ENCODE assay signal across 1 cellular context in genomic region chr1:27522148-27522859, GRCh38.
A peak's percentile ranks its signal among the peaks of the same experiment; 100 is the strongest.
TF ChIP-seq lines count a peak whose summit lies in the region.

No MANE protein-coding gene starts in this region.

TF ChIP-seq in HepG2, 621 proteins besides CTCF, POLR2A, EP300 and RAD21 (continued from another document and continues in another):
- TF ChIP-seq ZNF407 (CRISPR knock-in tag; IDR thresholded peaks at IDR 0.05; ENCODE audit: not compliant biosample characterization) (no peak), ZNF432 (CRISPR knock-in tag; IDR thresholded peaks at IDR 0.05; ENCODE audit: borderline replicate concordance) (no peak), ZNF616 (CRISPR knock-in tag; IDR thresholded peaks at IDR 0.05; ENCODE audit: low read depth) (no peak), CREB3 (CRISPR knock-in tag; IDR thresholded peaks at IDR 0.05) (no peak), PPARG (CRISPR knock-in tag; conservative IDR thresholded peaks at IDR 0.05) (no peak), SNAPC4 (CRISPR knock-in tag; IDR thresholded peaks at IDR 0.05) (no peak), BRD4 (CRISPR knock-in tag; IDR thresholded peaks at IDR 0.05) (no peak), HNF1B (CRISPR knock-in tag; IDR thresholded peaks at IDR 0.05) (no peak), ZNF337 (CRISPR knock-in tag; IDR thresholded peaks at IDR 0.05; ENCODE audit: borderline replicate concordance, low read depth) (no peak), NAIF1 (CRISPR knock-in tag; IDR thresholded peaks at IDR 0.05; ENCODE audit: borderline replicate concordance) (no peak), ZSCAN25 (CRISPR knock-in tag; IDR thresholded peaks at IDR 0.05) (peak; percentile 58; the same call in 1 of the 2 replicates), ATF7 (IDR thresholded peaks at IDR 0.05) (no peak), ATF7 (CRISPR knock-in tag; IDR thresholded peaks at IDR 0.05) (peak; percentile 69), ZNF136 (CRISPR knock-in tag; IDR thresholded peaks at IDR 0.05; ENCODE audit: low read depth) (no peak), MAFK (conservative IDR thresholded peaks at IDR 0.05 in 1 of 2, IDR thresholded peaks at IDR 0.05 in 1 of 2; ENCODE audit: low read length in 2 of 2) (no peak), ZNF280B (CRISPR knock-in tag; IDR thresholded peaks at IDR 0.05; ENCODE audit: borderline replicate concordance) (no peak), MBNL3 (CRISPR knock-in tag; conservative IDR thresholded peaks at IDR 0.05) (no peak), ZZZ3 (CRISPR knock-in tag; IDR thresholded peaks at IDR 0.05; ENCODE audit: borderline replicate concordance) (no peak), ZNF460 (CRISPR knock-in tag; IDR thresholded peaks at IDR 0.05; ENCODE audit: borderline replicate concordance) (no peak), ZNF879 (CRISPR knock-in tag; IDR thresholded peaks at IDR 0.05) (no peak), ZNF101 (CRISPR knock-in tag; IDR thresholded peaks at IDR 0.05; ENCODE audit: borderline replicate concordance, low read depth) (no peak), PHF5A (CRISPR knock-in tag; IDR thresholded peaks at IDR 0.05; ENCODE audit: low read depth, unreplicated experiment) (no peak), MEIS1 (CRISPR knock-in tag; IDR thresholded peaks at IDR 0.05; ENCODE audit: borderline replicate concordance) (0 out of 2 replicates have a peak, but pooled peaks have one; percentile 56), ZBTB43 (CRISPR knock-in tag; conservative IDR thresholded peaks at IDR 0.05) (no peak), ZNF558 (CRISPR knock-in tag; IDR thresholded peaks at IDR 0.05; ENCODE audit: borderline replicate concordance) (no peak), MAZ (IDR thresholded peaks at IDR 0.05; ENCODE audit: borderline replicate concordance, low read depth, low read length) (no peak), MAZ (CRISPR knock-in tag; IDR thresholded peaks at IDR 0.05; ENCODE audit: low read depth) (no peak; the same call in 1 of the 2 replicates), MBD4 (IDR thresholded peaks at IDR 0.05; ENCODE audit: borderline replicate concordance, low read length) (no peak)
- TF ChIP-seq, protein P1, sequence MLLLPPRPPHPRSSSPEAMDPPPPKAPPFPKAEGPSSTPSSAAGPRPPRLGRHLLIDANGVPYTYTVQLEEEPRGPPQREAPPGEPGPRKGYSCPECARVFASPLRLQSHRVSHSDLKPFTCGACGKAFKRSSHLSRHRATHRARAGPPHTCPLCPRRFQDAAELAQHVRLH (CRISPR knock-in tag; IDR thresholded peaks at IDR 0.05; ENCODE audit: borderline replicate concordance, low read depth) = no peak
- TF ChIP-seq, protein P2, sequence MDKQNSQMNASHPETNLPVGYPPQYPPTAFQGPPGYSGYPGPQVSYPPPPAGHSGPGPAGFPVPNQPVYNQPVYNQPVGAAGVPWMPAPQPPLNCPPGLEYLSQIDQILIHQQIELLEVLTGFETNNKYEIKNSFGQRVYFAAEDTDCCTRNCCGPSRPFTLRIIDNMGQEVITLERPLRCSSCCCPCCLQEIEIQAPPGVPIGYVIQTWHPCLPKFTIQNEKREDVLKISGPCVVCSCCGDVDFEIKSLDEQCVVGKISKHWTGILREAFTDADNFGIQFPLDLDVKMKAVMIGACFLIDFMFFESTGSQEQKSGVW (CRISPR knock-in tag; IDR thresholded peaks at IDR 0.05; ENCODE audit: borderline replicate concordance) = no peak
- TF ChIP-seq, protein P3, sequence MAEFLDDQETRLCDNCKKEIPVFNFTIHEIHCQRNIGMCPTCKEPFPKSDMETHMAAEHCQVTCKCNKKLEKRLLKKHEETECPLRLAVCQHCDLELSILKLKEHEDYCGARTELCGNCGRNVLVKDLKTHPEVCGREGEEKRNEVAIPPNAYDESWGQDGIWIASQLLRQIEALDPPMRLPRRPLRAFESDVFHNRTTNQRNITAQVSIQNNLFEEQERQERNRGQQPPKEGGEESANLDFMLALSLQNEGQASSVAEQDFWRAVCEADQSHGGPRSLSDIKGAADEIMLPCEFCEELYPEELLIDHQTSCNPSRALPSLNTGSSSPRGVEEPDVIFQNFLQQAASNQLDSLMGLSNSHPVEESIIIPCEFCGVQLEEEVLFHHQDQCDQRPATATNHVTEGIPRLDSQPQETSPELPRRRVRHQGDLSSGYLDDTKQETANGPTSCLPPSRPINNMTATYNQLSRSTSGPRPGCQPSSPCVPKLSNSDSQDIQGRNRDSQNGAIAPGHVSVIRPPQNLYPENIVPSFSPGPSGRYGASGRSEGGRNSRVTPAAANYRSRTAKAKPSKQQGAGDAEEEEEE (CRISPR knock-in tag; IDR thresholded peaks at IDR 0.05; ENCODE audit: borderline replicate concordance) = no peak
- TF ChIP-seq, protein P4, sequence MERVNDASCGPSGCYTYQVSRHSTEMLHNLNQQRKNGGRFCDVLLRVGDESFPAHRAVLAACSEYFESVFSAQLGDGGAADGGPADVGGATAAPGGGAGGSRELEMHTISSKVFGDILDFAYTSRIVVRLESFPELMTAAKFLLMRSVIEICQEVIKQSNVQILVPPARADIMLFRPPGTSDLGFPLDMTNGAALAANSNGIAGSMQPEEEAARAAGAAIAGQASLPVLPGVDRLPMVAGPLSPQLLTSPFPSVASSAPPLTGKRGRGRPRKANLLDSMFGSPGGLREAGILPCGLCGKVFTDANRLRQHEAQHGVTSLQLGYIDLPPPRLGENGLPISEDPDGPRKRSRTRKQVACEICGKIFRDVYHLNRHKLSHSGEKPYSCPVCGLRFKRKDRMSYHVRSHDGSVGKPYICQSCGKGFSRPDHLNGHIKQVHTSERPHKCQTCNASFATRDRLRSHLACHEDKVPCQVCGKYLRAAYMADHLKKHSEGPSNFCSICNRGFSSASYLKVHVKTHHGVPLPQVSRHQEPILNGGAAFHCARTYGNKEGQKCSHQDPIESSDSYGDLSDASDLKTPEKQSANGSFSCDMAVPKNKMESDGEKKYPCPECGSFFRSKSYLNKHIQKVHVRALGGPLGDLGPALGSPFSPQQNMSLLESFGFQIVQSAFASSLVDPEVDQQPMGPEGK (CRISPR knock-in tag; IDR thresholded peaks at IDR 0.05) = no peak; the same call in 1 of the 2 replicates
